ENCODE assay signal across 1 cellular context in the genomic region with DNA sequence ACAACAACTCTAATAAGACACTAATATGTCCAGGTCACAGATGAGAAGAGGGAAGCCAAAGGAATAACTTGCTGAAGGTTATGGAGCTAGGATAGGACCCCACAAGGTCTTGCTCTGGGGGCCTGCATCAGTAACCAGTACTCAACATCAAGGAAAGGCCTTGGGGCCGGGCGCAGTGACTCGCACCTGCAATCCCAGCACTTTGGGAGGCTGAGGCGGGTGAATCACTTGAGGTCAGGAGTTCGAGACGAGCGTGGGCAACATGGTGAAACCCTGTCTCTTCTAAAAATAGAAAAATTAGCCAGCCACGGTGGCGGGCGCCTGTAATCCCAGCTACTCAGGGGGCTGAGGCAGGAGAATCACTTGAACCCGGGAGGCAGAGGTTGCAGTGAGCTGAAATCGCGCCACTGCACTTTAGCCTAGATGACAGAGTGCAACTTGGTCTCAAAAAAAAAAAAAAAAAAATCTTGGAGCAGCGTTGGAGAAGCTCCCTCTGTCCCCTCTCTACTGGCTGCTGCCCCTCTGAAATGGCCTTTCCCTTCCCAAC.
TF ChIP-seq lines count a peak whose summit lies in the region.

No MANE protein-coding gene starts in this region.

TF ChIP-seq in H1, 55 proteins besides CTCF, POLR2A, EP300 and RAD21:
- no peak for TF ChIP-seq SP2 (IDR thresholded peaks at IDR 0.05; ENCODE audit: low read length)
- no peak for TF ChIP-seq GTF2F1 (IDR thresholded peaks at IDR 0.05; ENCODE audit: borderline replicate concordance, low read depth, low read length)
- no peak for TF ChIP-seq TBP (IDR thresholded peaks at IDR 0.05; ENCODE audit: low read depth, low read length)
- TF ChIP-seq CTBP2 (IDR thresholded peaks at IDR 0.05; ENCODE audit: borderline replicate concordance, insufficient read depth, insufficient read length, low read length), result no peak
- TF ChIP-seq TEAD4 (IDR thresholded peaks at IDR 0.05; ENCODE audit: low read depth, low read length), result no peak
- no peak for TF ChIP-seq CREB1 (IDR thresholded peaks at IDR 0.05)
- TF ChIP-seq HDAC6 (IDR thresholded peaks at IDR 0.05; ENCODE audit: low read depth, low read length), result no peak
- TF ChIP-seq, protein P1, sequence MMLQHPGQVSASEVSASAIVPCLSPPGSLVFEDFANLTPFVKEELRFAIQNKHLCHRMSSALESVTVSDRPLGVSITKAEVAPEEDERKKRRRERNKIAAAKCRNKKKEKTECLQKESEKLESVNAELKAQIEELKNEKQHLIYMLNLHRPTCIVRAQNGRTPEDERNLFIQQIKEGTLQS (IDR thresholded peaks at IDR 0.05; ENCODE audit: insufficient read depth, low read depth, low read length), result no peak
- TF ChIP-seq SIX5 (IDR thresholded peaks at IDR 0.05; ENCODE audit: low read depth, low read length), result no peak
- no peak for TF ChIP-seq RXRA (IDR thresholded peaks at IDR 0.05; ENCODE audit: insufficient read depth, low read depth, low read length)
- no peak for TF ChIP-seq CHD2 (IDR thresholded peaks at IDR 0.05; ENCODE audit: low read length)
- TF ChIP-seq SIRT6 (IDR thresholded peaks at IDR 0.05; ENCODE audit: low read length), result no peak
- no peak for TF ChIP-seq KDM1A (IDR thresholded peaks at IDR 0.05; ENCODE audit: borderline replicate concordance, low read length)
- TF ChIP-seq SUZ12 (IDR thresholded peaks at IDR 0.05; ENCODE audit: low read length), result no peak
- TF ChIP-seq, protein P2, sequence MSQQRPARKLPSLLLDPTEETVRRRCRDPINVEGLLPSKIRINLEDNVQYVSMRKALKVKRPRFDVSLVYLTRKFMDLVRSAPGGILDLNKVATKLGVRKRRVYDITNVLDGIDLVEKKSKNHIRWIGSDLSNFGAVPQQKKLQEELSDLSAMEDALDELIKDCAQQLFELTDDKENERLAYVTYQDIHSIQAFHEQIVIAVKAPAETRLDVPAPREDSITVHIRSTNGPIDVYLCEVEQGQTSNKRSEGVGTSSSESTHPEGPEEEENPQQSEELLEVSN (IDR thresholded peaks at IDR 0.05), result no peak
- TF ChIP-seq TCF12 (IDR thresholded peaks at IDR 0.05; ENCODE audit: low read depth, low read length), result no peak
